In genomic region chr5:12392246-12392645, GRCh38 we compare ENCODE assay signal across 21 cellular contexts.
DNase-seq lines count a peak whose midpoint lies in the region; FAIRE-seq and TF ChIP-seq lines count a peak whose summit lies in the region.
"Had no signal": no experiment of that assay in that cellular context is flagged by ENCODE, and none has a peak within 500 bp of the region (broad histone marks: within the 10 kb centered on the region; RNA-seq: fewer than 3 reads in every experiment).

No MANE protein-coding gene starts in this region.

- H3K4me3 Mint-ChIP-seq in astrocyte (ENCODE audit: unreplicated experiment), result no peak overlapping the region
- H3K4me3 Mint-ChIP-seq: CD14-positive monocyte had no signal

- in situ Hi-C loops in mammary epithelial cell (cut with MboI; ENCODE audit: low sequenced_read_pairs in 2 of 2), result no loop called here

- no peaks in the 10 kb centered on the region for H3K27me3 ChIP-seq in astrocyte (ENCODE audit: insufficient read depth, low read length)
- H3K27me3 ChIP-seq in hepatocyte, result no peaks in the 10 kb centered on the region
- no peaks in the 10 kb centered on the region for H3K27me3 ChIP-seq in mammary epithelial cell (ENCODE audit: insufficient read depth, low read length)

- no peaks in the 10 kb centered on the region for H3K9me2 ChIP-seq in hepatocyte (replicated peaks; ENCODE audit: insufficient read depth)

- peaks cover 14% of the 10 kb centered on the region for H3K4me1 Mint-ChIP-seq in astrocyte (ENCODE audit: low read depth, unreplicated experiment)
- H3K4me1 Mint-ChIP-seq: CD14-positive monocyte had no signal

- H3K36me3 ChIP-seq in astrocyte (ENCODE audit: insufficient read depth, low read length), result no peaks in the 10 kb centered on the region
- no peaks in the 10 kb centered on the region for H3K36me3 ChIP-seq in hepatocyte (replicated peaks; ENCODE audit: insufficient read depth, low read depth)
- no peaks in the 10 kb centered on the region for H3K36me3 ChIP-seq in mammary epithelial cell (ENCODE audit: insufficient read depth, low read length)
- H3K36me3 ChIP-seq: HAP-1 had no signal

- TF ChIP-seq CTCF in astrocyte (IDR thresholded peaks at IDR 0.05; ENCODE audit: insufficient read depth, low read depth, low read length) (no peak), hepatocyte (IDR thresholded peaks at IDR 0.05; ENCODE audit: poor library complexity) (no peak), mammary epithelial cell (conservative IDR thresholded peaks at IDR 0.05 in 1 of 2, IDR thresholded peaks at IDR 0.05 in 1 of 2; ENCODE audit: extremely low read depth in 1 of 2, insufficient read depth in 1 of 2, low read depth in 1 of 2, low read length in 2 of 2) (no peak)

- no peak overlapping the region for H3K9ac ChIP-seq in astrocyte (ENCODE audit: low read length)
- no peak overlapping the region for H3K9ac ChIP-seq in mammary epithelial cell (ENCODE audit: insufficient read depth, low read length)

- dilution Hi-C loops in mammary epithelial cell (cut with HindIII; ENCODE audit: low sequenced_read_pairs), result no loop called here

- peak overlapping the region; percentile 4 for H3K27ac Mint-ChIP-seq in astrocyte (ENCODE audit: unreplicated experiment)
- H3K27ac Mint-ChIP-seq: CD14-positive monocyte had no signal

- no TSS peak for BruUV-seq in mammary epithelial cell (replicated peaks; lab: Mats Ljungman, UMichigan)

- no peaks in the 10 kb centered on the region for H3K27me3 Mint-ChIP-seq in astrocyte (ENCODE audit: low read depth, unreplicated experiment)

- H3K36me3 Mint-ChIP-seq in astrocyte (ENCODE audit: low read depth, unreplicated experiment), result no peaks in the 10 kb centered on the region
- H3K36me3 Mint-ChIP-seq: CD14-positive monocyte had no signal

- H3K27ac ChIP-seq in astrocyte (ENCODE audit: low read depth, low read length) (peak overlapping the region; percentile 21), hepatocyte (no peak overlapping the region), mammary epithelial cell (ENCODE audit: insufficient read depth, low read depth, low read length) (no peak overlapping the region)
- H3K27ac ChIP-seq: 22Rv1, HL-60 had no signal

- H3K79me2 ChIP-seq in astrocyte (ENCODE audit: insufficient read depth, low read length), result no peaks in the 10 kb centered on the region
- no peaks in the 10 kb centered on the region for H3K79me2 ChIP-seq in hepatocyte
- H3K79me2 ChIP-seq in mammary epithelial cell (ENCODE audit: insufficient read depth, low read length), result no peaks in the 10 kb centered on the region

- H3K4me2 ChIP-seq in astrocyte (ENCODE audit: low read length), result peak overlapping the region; percentile 36
- no peak overlapping the region for H3K4me2 ChIP-seq in hepatocyte
- no peak overlapping the region for H3K4me2 ChIP-seq in mammary epithelial cell (ENCODE audit: insufficient read depth, low read depth, low read length)

- 92% methylated on average over 1 of the region's 1 CpG for WGBS in hepatocyte (ENCODE audit: low lambda C conversion rate, missing lambda C conversion rate)
- WGBS in mammary epithelial cell (ENCODE audit: low coverage, missing lambda C conversion rate), result 86% methylated on average over 1 of the region's 1 CpG

- intact Hi-C loops in mammary epithelial cell (cut with micrococcal nuclease), result no loop called here

- DNase-seq in A172 (ENCODE audit: low spot score) (peak; percentile 63), HTR-8/SVneo (ENCODE audit: insufficient read length, low spot score) (no peak), astrocyte (ENCODE audit: low read depth) (peak; percentile 53), glomerular visceral epithelial cell (ENCODE audit: extremely low spot score) (peak; percentile 50), hepatocyte (ENCODE audit: low spot score) (no peak), mammary epithelial cell (no peak), kidney tubule cell (ENCODE audit: low spot score) (no peak), SK-N-DZ (ENCODE audit: low spot score) (no peak)
- DNase-seq: DMS79 treated with DMSO at 0.1 percent for 48 hours, NCI-H187, NCI-H2107, NCI-H2227 treated with DMSO at 0.1 percent for 48 hours, NCI-H510A treated with DMSO at 0.1 percent for 48 hours, NCI-H774, OCI-M1, RPMI8226, SHP77 treated with DMSO at 0.1 percent for 48 hours had no signal

- H3K9me3 ChIP-seq in astrocyte (ENCODE audit: insufficient read depth, low read depth, low read length), result no peaks in the 10 kb centered on the region
- no peaks in the 10 kb centered on the region for H3K9me3 ChIP-seq in hepatocyte (ENCODE audit: low read depth)
- no peaks in the 10 kb centered on the region for H3K9me3 ChIP-seq in mammary epithelial cell (replicated peaks; ENCODE audit: insufficient read depth, low read length)
- H3K9me3 ChIP-seq: HAP-1 had no signal

- no peak overlapping the region for H2AFZ ChIP-seq in astrocyte (ENCODE audit: low read depth, low read length)
- H2AFZ ChIP-seq in hepatocyte, result no peak overlapping the region
- H2AFZ ChIP-seq in mammary epithelial cell (ENCODE audit: low read depth, low read length), result no peak overlapping the region

- H4K20me1 ChIP-seq in astrocyte (ENCODE audit: insufficient read depth, low read length), result no peaks in the 10 kb centered on the region
- H4K20me1 ChIP-seq in hepatocyte (ENCODE audit: insufficient read depth, poor library complexity, severe bottlenecking), result no peaks in the 10 kb centered on the region
- H4K20me1 ChIP-seq in mammary epithelial cell (ENCODE audit: insufficient read depth, low read length), result no peaks in the 10 kb centered on the region

- FAIRE-seq in HTR-8/SVneo (lab: Jason Lieb, UNC) (peak; percentile 38), astrocyte (lab: Jason Lieb, UNC) (no peak)

- H3K4me1 ChIP-seq in astrocyte (ENCODE audit: insufficient read depth, low read length), result no peaks in the 10 kb centered on the region
- no peaks in the 10 kb centered on the region for H3K4me1 ChIP-seq in hepatocyte (ENCODE audit: insufficient read depth)
- H3K4me1 ChIP-seq in mammary epithelial cell (ENCODE audit: insufficient read depth, low read length), result no peaks in the 10 kb centered on the region
- H3K4me1 ChIP-seq: HAP-1 had no signal

- CTCF ChIA-PET in mammary epithelial cell (lab: Charles Lee; ENCODE audit: low non-redundant PET), result no interaction called here

- H3K9me3 Mint-ChIP-seq in astrocyte (ENCODE audit: unreplicated experiment), result no peaks in the 10 kb centered on the region

- H3K4me3 ChIP-seq in astrocyte (ENCODE audit: insufficient read depth, low read depth, low read length) (no peak overlapping the region), hepatocyte (no peak overlapping the region), mammary epithelial cell (replicated peaks in 1 of 3; ENCODE audit: insufficient read depth in 1 of 3, low read depth in 2 of 3, low read length in 3 of 3) (no peak overlapping the region)
- H3K4me3 ChIP-seq: HAP-1 had no signal

Comparison
In these comparisons a context has a peak if more than half of its experiments do, and no peak if none do; other contexts are left out.
1. DNase-seq: peak in A172 (single experiment), astrocyte (single experiment) and glomerular visceral epithelial cell (single experiment); none in HTR-8/SVneo (single experiment), hepatocyte (single experiment), mammary epithelial cell (single experiment), kidney tubule cell (single experiment) and SK-N-DZ (single experiment).